In the genomic region with DNA sequence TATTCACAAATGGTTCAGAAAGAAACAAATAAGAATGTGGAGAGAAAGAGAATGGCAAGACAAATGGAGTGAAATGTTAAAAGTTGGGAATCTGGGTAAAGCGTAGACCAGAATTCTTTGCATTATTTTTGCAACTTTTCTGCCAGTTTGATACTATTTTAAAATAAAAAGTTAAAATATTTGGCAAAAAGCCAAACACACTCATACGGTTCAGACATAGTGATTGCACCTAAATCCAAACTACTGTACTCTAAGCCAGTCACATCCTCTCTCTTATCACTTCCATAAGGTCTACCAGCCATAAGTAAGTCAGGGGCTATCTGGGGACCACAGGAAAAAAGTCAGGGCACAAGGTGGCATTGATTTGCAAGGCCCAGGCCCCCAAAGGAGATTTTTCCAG, we compare ENCODE assay signal across 26 cellular contexts. TPM values are rescaled to one million over a fixed set of nuclear protein-coding genes. Genes with fewer than 3 reads are reported as not detected.
DNase-seq lines count a peak whose midpoint lies in the region; ATAC-seq and TF ChIP-seq lines count a peak whose summit lies in the region.
"Had no signal": no experiment of that assay in that cellular context is flagged by ENCODE, and none has a peak within 500 bp of the region (broad histone marks: within the 10 kb centered on the region; RNA-seq: fewer than 3 reads in every experiment).

No MANE protein-coding gene starts in this region.

- TF ChIP-seq CTCF in Panc1 (IDR thresholded peaks at IDR 0.05) = no peak
- no peak for TF ChIP-seq CTCF in esophagus muscularis mucosa (IDR thresholded peaks at IDR 0.05)
- no peak for TF ChIP-seq CTCF in sigmoid colon (IDR thresholded peaks at IDR 0.05)

- in situ Hi-C loops in Panc1 (cut with HindIII; ENCODE audit: low pct_unique_long_range_greater_than_20kb, low sequenced_read_pairs) = no loop called here

- no peak for TF ChIP-seq EP300 in esophagus muscularis mucosa (IDR thresholded peaks at IDR 0.05)
- no peak for TF ChIP-seq EP300 in sigmoid colon (IDR thresholded peaks at IDR 0.05)

- POLR2A ChIA-PET in Panc1 (lab: Charles Lee) = no interaction called here

- H3K4me1 ChIP-seq in Panc1 (ENCODE audit: control insufficient read depth, insufficient read depth, low read length) (no peaks in the 10 kb centered on the region), esophagus muscularis mucosa (peaks cover 6 to 46% (median 43%) of the 10 kb centered on the region in 4 donors), muscle layer of colon (ENCODE audit: insufficient read depth, low read length) (peaks cover 48% of the 10 kb centered on the region), sigmoid colon (peaks cover 0 to 58% (median 53%) of the 10 kb centered on the region in 4 donors)
- H3K4me1 ChIP-seq: A549 had no signal

- no peak overlapping the region for H3K4me3 ChIP-seq in Panc1 (ENCODE audit: low read depth in 2 of 2, low read length in 2 of 2)
- H3K4me3 ChIP-seq in esophagus muscularis mucosa = no peak overlapping the region
- no peak overlapping the region for H3K4me3 ChIP-seq in muscle layer of colon (ENCODE audit: low read depth in 1 of 2, low read length in 2 of 2)
- H3K4me3 ChIP-seq in sigmoid colon = no peak overlapping the region
- H3K4me3 ChIP-seq: A549, GM23338 had no signal

- intact Hi-C loops in Panc1 (cut with micrococcal nuclease; ENCODE audit: unreplicated experiment) = no loop called here
- intact Hi-C loops in esophagus muscularis mucosa (cut with DNase I) = no loop called here
- intact Hi-C loops in sigmoid colon (cut with DNase I) = no loop called here

- H3K27me3 ChIP-seq in Panc1 (ENCODE audit: control insufficient read depth, insufficient read depth, low read length) (peaks cover 20% of the 10 kb centered on the region), esophagus muscularis mucosa (no peaks in the 10 kb centered on the region), muscle layer of colon (ENCODE audit: control insufficient read depth in 1 of 2, insufficient read depth in 2 of 2, low read length in 2 of 2) (no peaks in the 10 kb centered on the region), sigmoid colon (no peaks in the 10 kb centered on the region)

- CTCF ChIA-PET in Panc1 (lab: Charles Lee) = no interaction called here

- no peak for DNase-seq in Panc1 (ENCODE audit: low read depth, low spot score)
- DNase-seq in esophagus muscularis mucosa (ENCODE audit: extremely low spot score) = no peak
- no peak for DNase-seq in sigmoid colon
- DNase-seq in hepatic stellate cell (ENCODE audit: low spot score) = no peak
- no peak for DNase-seq in mesenteric fat pad (ENCODE audit: low spot score)
- DNase-seq in stimulated activated CD8-positive, alpha-beta memory T cell treated with anti-CD3 and anti-CD28 coated beads, Interleukin-4, amount 100 ng/mL, for 48 hours = no peak
- no peak for DNase-seq in left lobe of liver (ENCODE audit: low spot score)
- DNase-seq: 8988T; ACHN; AML-193; C1 segment of cervical spinal cord; Calu3; CD4-positive, alpha-beta memory T cell; COR-L47; DMS53; DMS79 treated with DMSO at 0.1 percent for 48 hours; GF-D8; H9 had no signal

- 49% methylated on average over 2 of the region's 2 CpGs for WGBS in esophagus muscularis mucosa
- WGBS in sigmoid colon, 2 donors = 56 to 67% methylated on average over 2 of the region's 2 CpGs

- H3K9ac ChIP-seq in muscle layer of colon (ENCODE audit: low read length) = no peak overlapping the region

- H3K36me3 ChIP-seq in Panc1 (ENCODE audit: control insufficient read depth, insufficient read depth, low read length) (no peaks in the 10 kb centered on the region; the same call in 1 of the 2 replicates), esophagus muscularis mucosa (no peaks in the 10 kb centered on the region), muscle layer of colon (ENCODE audit: insufficient read depth, low read length) (no peaks in the 10 kb centered on the region), sigmoid colon (no peaks in the 10 kb centered on the region)

- ATAC-seq in Panc1 = 0 out of 2 replicates have a peak, but pooled peaks have one; percentile 21
- no peak for ATAC-seq in left lobe of liver
- ATAC-seq: GM23338, HCT116 had no signal

- TF ChIP-seq POLR2A in esophagus muscularis mucosa (IDR thresholded peaks at IDR 0.05; ENCODE audit: low read depth) = no peak
- TF ChIP-seq POLR2A in sigmoid colon (IDR thresholded peaks at IDR 0.05) = no peak

- no TSS peak for BruUV-seq in Panc1 (replicated peaks; lab: Mats Ljungman, UMichigan)

- H3K27ac ChIP-seq in Panc1 (ENCODE audit: low read length) (no peak overlapping the region), esophagus muscularis mucosa (replicated peaks in 1 of 4) (peak overlapping the region; percentile 57 to 81 (median 60)), muscle layer of colon (ENCODE audit: low read depth, low read length) (peak overlapping the region; percentile 45), sigmoid colon (peak overlapping the region; percentile 59 to 85 (median 80))
- H3K27ac ChIP-seq: A549 had no signal

- no peaks in the 10 kb centered on the region for H3K9me3 ChIP-seq in Panc1 (ENCODE audit: control insufficient read depth, insufficient read depth, low read depth, low read length)
- no peaks in the 10 kb centered on the region for H3K9me3 ChIP-seq in esophagus muscularis mucosa
- no peaks in the 10 kb centered on the region for H3K9me3 ChIP-seq in muscle layer of colon (ENCODE audit: low read length)
- no peaks in the 10 kb centered on the region for H3K9me3 ChIP-seq in sigmoid colon
- H3K9me3 ChIP-seq: A549 had no signal

RNA-seq across cellular contexts. Expression of a gene that starts 14.4 kb away (rescaled TPM):
- 0.03 TPM for total RNA-seq in Panc1 (2021; ENCODE audit: unreplicated experiment)
- polyA plus RNA-seq in Panc1 (2012; ENCODE audit: insufficient read length) = not detected
- 1 to 10 TPM; 3.1 to 7.6 (median 6.3) TPM for total RNA-seq in esophagus muscularis mucosa
- 10 to 100 TPM in 3 of 4 donors, 1 to 10 TPM in 1; 3.9 to 16.9 (median 13.6) TPM for total RNA-seq in sigmoid colon
- polyA plus RNA-seq in sigmoid colon = 1 to 10 TPM in 1 of 3 donors, under 1 TPM in 2; under 0.01 to 7.2 (median 0.23) TPM
- 1.8 TPM for total RNA-seq in mesenteric fat pad
- total RNA-seq in left lobe of liver = 0.03 TPM
- total RNA-seq: Calu3; CD4-positive, alpha-beta memory T cell; Daoy; G401; H4 had no signal
- polyA plus RNA-seq: A549, BJ had no signal
